In genomic region chr1:172185206-172185605, GRCh38 we compare ENCODE assay signal across 1 cellular context.
TF ChIP-seq lines count a peak whose summit lies in the region.

No MANE protein-coding gene starts in this region.

TF ChIP-seq in GM12878, 131 proteins besides CTCF, POLR2A, EP300 and RAD21 (continued from another document and continues in another):
- TF ChIP-seq CUX1 (IDR thresholded peaks at IDR 0.05; ENCODE audit: insufficient replicate concordance, low read depth, low read length) (no peak), SIX5 (IDR thresholded peaks at IDR 0.05; ENCODE audit: low read depth, low read length, severe bottlenecking) (no peak), SIN3A (IDR thresholded peaks at IDR 0.05; ENCODE audit: low read depth, low read length) (no peak), CHD4 (IDR thresholded peaks at IDR 0.05) (no peak), MTA3 (IDR thresholded peaks at IDR 0.05; ENCODE audit: borderline replicate concordance, low read length) (no peak), CREM (IDR thresholded peaks at IDR 0.05; ENCODE audit: low read depth) (no peak), ATF7 (IDR thresholded peaks at IDR 0.05; ENCODE audit: low read depth) (no peak), MTA2 (IDR thresholded peaks at IDR 0.05; ENCODE audit: low read depth) (peak; percentile 76), CREB1 (IDR thresholded peaks at IDR 0.05; ENCODE audit: low read depth) (no peak), RELA (IDR thresholded peaks at IDR 0.05; ENCODE audit: borderline replicate concordance, partially characterized antibody) (no peak), RAD51 (IDR thresholded peaks at IDR 0.05) (no peak), BRCA1 (IDR thresholded peaks at IDR 0.05; ENCODE audit: low read depth, low read length) (no peak), SREBF2 (IDR thresholded peaks at IDR 0.05; ENCODE audit: low read length) (no peak), KLF5 (IDR thresholded peaks at IDR 0.05; ENCODE audit: partially characterized antibody) (no peak), MEF2A (IDR thresholded peaks at IDR 0.05; ENCODE audit: insufficient read depth, low read depth, low read length) (0 out of 2 replicates have a peak, but pooled peaks have one; percentile 48), IKZF2 (IDR thresholded peaks at IDR 0.05) (peak; percentile 75 to 81), RUNX3 (IDR thresholded peaks at IDR 0.05; ENCODE audit: low read length) (peak; percentile 93), ETV6 (conservative IDR thresholded peaks at IDR 0.05 in 1 of 2, IDR thresholded peaks at IDR 0.05 in 1 of 2; ENCODE audit: borderline replicate concordance in 1 of 2, low read depth in 1 of 2) (no peak), ASH2L (IDR thresholded peaks at IDR 0.05; ENCODE audit: borderline replicate concordance, low read depth) (no peak), ZNF217 (IDR thresholded peaks at IDR 0.05) (peak; percentile 90), MYC (IDR thresholded peaks at IDR 0.05; ENCODE audit: insufficient read depth, insufficient read length, insufficient replicate concordance, low read length, severe bottlenecking) (no peak), PAX8 (IDR thresholded peaks at IDR 0.05) (no peak), ZNF622 (IDR thresholded peaks at IDR 0.05) (no peak), RBBP5 (conservative IDR thresholded peaks at IDR 0.05) (no peak), RB1 (IDR thresholded peaks at IDR 0.05; ENCODE audit: borderline replicate concordance) (no peak), NBN (IDR thresholded peaks at IDR 0.05) (peak; percentile 53; the same call in 1 of the 2 replicates), HDAC2 (IDR thresholded peaks at IDR 0.05) (no peak), EGR1 (IDR thresholded peaks at IDR 0.05; ENCODE audit: borderline replicate concordance in 1 of 2, low read depth in 2 of 2, low read length in 2 of 2) (no peak), DPF2 (IDR thresholded peaks at IDR 0.05) (peak; percentile 83), ESRRA (IDR thresholded peaks at IDR 0.05; ENCODE audit: low read length) (no peak), FOS (IDR thresholded peaks at IDR 0.05; ENCODE audit: borderline replicate concordance, extremely low read depth, insufficient read length) (no peak), EED (IDR thresholded peaks at IDR 0.05; ENCODE audit: low read depth) (no peak), JUND (IDR thresholded peaks at IDR 0.05; ENCODE audit: low read depth, low read length) (no peak), TBL1XR1 (IDR thresholded peaks at IDR 0.05; ENCODE audit: low read depth, low read length) (no peak), FOXK2 (IDR thresholded peaks at IDR 0.05) (no peak), ZNF384 (IDR thresholded peaks at IDR 0.05; ENCODE audit: borderline replicate concordance, low read depth, low read length) (no peak), CEBPB (IDR thresholded peaks at IDR 0.05; ENCODE audit: borderline replicate concordance in 1 of 2, low read depth in 2 of 2, low read length in 2 of 2) (no peak), YY1 (IDR thresholded peaks at IDR 0.05; ENCODE audit: low read depth, low read length) (no peak), ZNF687 (IDR thresholded peaks at IDR 0.05) (no peak), HCFC1 (IDR thresholded peaks at IDR 0.05; ENCODE audit: low read length) (no peak), NRF1 (conservative IDR thresholded peaks at IDR 0.05; ENCODE audit: low read depth, low read length) (no peak), NFIC (IDR thresholded peaks at IDR 0.05; ENCODE audit: low read depth, low read length) (peak; percentile 76), BMI1 (IDR thresholded peaks at IDR 0.05; ENCODE audit: borderline replicate concordance) (peak; percentile 60; the same call in 1 of the 2 replicates), HDAC6 (IDR thresholded peaks at IDR 0.05; ENCODE audit: unreplicated experiment) (no peak), SUPT20H (IDR thresholded peaks at IDR 0.05; ENCODE audit: borderline replicate concordance, control insufficient read depth, low read depth, low read length) (no peak), POLR2AphosphoS5 (IDR thresholded peaks at IDR 0.05; ENCODE audit: low read length) (no peak), HDGF (IDR thresholded peaks at IDR 0.05) (no peak), BACH1 (IDR thresholded peaks at IDR 0.05; ENCODE audit: borderline replicate concordance) (peak; percentile 38; the same call in 1 of the 2 replicates), IKZF1 (conservative IDR thresholded peaks at IDR 0.05) (peak; percentile 75), PAX5 (IDR thresholded peaks at IDR 0.05; ENCODE audit: borderline replicate concordance, low read depth, low read length) (no peak), SMAD5 (IDR thresholded peaks at IDR 0.05; ENCODE audit: low read depth) (no peak)
- TF ChIP-seq, protein P1, sequence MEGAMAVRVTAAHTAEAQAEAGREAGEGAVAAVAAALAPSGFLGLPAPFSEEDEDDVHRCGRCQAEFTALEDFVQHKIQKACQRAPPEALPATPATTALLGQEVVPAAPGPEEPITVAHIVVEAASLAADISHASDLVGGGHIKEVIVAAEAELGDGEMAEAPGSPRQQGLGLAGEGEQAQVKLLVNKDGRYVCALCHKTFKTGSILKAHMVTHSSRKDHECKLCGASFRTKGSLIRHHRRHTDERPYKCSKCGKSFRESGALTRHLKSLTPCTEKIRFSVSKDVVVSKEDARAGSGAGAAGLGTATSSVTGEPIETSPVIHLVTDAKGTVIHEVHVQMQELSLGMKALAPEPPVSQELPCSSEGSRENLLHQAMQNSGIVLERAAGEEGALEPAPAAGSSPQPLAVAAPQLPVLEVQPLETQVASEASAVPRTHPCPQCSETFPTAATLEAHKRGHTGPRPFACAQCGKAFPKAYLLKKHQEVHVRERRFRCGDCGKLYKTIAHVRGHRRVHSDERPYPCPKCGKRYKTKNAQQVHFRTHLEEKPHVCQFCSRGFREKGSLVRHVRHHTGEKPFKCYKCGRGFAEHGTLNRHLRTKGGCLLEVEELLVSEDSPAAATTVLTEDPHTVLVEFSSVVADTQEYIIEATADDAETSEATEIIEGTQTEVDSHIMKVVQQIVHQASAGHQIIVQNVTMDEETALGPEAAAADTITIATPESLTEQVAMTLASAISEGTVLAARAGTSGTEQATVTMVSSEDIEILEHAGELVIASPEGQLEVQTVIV (IDR thresholded peaks at IDR 0.05; ENCODE audit: borderline replicate concordance, partially characterized antibody): no peak
- TF ChIP-seq, protein P2, sequence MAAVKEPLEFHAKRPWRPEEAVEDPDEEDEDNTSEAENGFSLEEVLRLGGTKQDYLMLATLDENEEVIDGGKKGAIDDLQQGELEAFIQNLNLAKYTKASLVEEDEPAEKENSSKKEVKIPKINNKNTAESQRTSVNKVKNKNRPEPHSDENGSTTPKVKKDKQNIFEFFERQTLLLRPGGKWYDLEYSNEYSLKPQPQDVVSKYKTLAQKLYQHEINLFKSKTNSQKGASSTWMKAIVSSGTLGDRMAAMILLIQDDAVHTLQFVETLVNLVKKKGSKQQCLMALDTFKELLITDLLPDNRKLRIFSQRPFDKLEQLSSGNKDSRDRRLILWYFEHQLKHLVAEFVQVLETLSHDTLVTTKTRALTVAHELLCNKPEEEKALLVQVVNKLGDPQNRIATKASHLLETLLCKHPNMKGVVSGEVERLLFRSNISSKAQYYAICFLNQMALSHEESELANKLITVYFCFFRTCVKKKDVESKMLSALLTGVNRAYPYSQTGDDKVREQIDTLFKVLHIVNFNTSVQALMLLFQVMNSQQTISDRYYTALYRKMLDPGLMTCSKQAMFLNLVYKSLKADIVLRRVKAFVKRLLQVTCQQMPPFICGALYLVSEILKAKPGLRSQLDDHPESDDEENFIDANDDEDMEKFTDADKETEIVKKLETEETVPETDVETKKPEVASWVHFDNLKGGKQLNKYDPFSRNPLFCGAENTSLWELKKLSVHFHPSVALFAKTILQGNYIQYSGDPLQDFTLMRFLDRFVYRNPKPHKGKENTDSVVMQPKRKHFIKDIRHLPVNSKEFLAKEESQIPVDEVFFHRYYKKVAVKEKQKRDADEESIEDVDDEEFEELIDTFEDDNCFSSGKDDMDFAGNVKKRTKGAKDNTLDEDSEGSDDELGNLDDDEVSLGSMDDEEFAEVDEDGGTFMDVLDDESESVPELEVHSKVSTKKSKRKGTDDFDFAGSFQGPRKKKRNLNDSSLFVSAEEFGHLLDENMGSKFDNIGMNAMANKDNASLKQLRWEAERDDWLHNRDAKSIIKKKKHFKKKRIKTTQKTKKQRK (IDR thresholded peaks at IDR 0.05; ENCODE audit: low read depth, low read length): no peak
- TF ChIP-seq, protein P3, sequence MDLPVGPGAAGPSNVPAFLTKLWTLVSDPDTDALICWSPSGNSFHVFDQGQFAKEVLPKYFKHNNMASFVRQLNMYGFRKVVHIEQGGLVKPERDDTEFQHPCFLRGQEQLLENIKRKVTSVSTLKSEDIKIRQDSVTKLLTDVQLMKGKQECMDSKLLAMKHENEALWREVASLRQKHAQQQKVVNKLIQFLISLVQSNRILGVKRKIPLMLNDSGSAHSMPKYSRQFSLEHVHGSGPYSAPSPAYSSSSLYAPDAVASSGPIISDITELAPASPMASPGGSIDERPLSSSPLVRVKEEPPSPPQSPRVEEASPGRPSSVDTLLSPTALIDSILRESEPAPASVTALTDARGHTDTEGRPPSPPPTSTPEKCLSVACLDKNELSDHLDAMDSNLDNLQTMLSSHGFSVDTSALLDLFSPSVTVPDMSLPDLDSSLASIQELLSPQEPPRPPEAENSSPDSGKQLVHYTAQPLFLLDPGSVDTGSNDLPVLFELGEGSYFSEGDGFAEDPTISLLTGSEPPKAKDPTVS (IDR thresholded peaks at IDR 0.05; ENCODE audit: low read depth, low read length): no peak
- TF ChIP-seq, protein P4, sequence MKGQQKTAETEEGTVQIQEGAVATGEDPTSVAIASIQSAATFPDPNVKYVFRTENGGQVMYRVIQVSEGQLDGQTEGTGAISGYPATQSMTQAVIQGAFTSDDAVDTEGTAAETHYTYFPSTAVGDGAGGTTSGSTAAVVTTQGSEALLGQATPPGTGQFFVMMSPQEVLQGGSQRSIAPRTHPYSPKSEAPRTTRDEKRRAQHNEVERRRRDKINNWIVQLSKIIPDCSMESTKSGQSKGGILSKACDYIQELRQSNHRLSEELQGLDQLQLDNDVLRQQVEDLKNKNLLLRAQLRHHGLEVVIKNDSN (IDR thresholded peaks at IDR 0.05; ENCODE audit: borderline replicate concordance, extremely low read length, insufficient read depth, low read depth, low read length): no peak
